In genomic region chrX:119521246-119521645, GRCh38 we compare ENCODE assay signal across 28 cellular contexts.
"Had no signal": no experiment of that assay in that cellular context is flagged by ENCODE, and none has a peak within 500 bp of the region (broad histone marks: within the 10 kb centered on the region; RNA-seq: fewer than 3 reads in every experiment).

No MANE protein-coding gene starts in this region.

- ATAC-seq: activated CD4-positive, alpha-beta T cell treated with anti-CD3 and anti-CD28 coated beads for 36 hours; activated naive CD4-positive, alpha-beta T cell treated with anti-CD3 and anti-CD28 coated beads, Interleukin-2, amount 50 U/mL, for 72 hours; activated T-cell treated with anti-CD3 and anti-CD28 coated beads, Interleukin-2, amount 50 U/mL, for 72 hours; gastroesophageal sphincter; heart right ventricle; T-helper 17 cell had no signal

- DNase-seq: activated CD4-positive, alpha-beta memory T cell treated with anti-CD3 and anti-CD28 coated beads for 36 hours; activated CD4-positive, alpha-beta T cell treated with anti-CD3 and anti-CD28 coated beads for 36 hours; activated CD4-positive, alpha-beta T cell treated with anti-CD3 and anti-CD28 coated beads, Interleukin-2, amount 10 ng/mL, durations not matched to agents 24 days and 14 days; activated CD4-positive, CD25-positive, alpha-beta regulatory T cell; activated CD4-positive, CD25-positive, alpha-beta regulatory T cell treated with anti-CD3 and anti-CD28 coated beads, Interleukin-2, amount 50 U/mL, for 72 hours; activated CD8-positive, alpha-beta memory T cell treated with anti-CD3 and anti-CD28 coated beads, Interleukin-2, amount 50 U/mL, for 48 hours; activated gamma-delta T cell; activated naive CD4-positive, alpha-beta T cell; activated naive CD4-positive, alpha-beta T cell treated with anti-CD3 and anti-CD28 coated beads, Interleukin-2, amount 10 ng/mL, durations not matched to agents 7 days and 5 days; activated naive CD8-positive, alpha-beta T cell treated with anti-CD3 and anti-CD28 coated beads, Interleukin-2, amount 10 ng/mL, durations not matched to agents 7 days and 5 days; activated T-cell treated with anti-CD3 and anti-CD28 coated beads for 4 hours; activated T-cell treated with anti-CD3 and anti-CD28 coated beads, Interleukin-2, amount 50 U/mL, for 24 hours; activated T-cell treated with anti-CD3 and anti-CD28 coated beads, Interleukin-2, amount 50 U/mL, for 72 hours; central memory CD4-positive, alpha-beta T cell; cerebellar nuclear complex; colonic mucosa; effector CD8-positive, alpha-beta T cell; esophagus squamous epithelium; foreskin melanocyte; heart right ventricle; T-helper 17 cell; T1000 had no signal

- H3K4me1 ChIP-seq: ascending aorta, breast epithelium, colonic mucosa, esophagus squamous epithelium, gastroesophageal sphincter, heart right ventricle had no signal

- H3K36me3 ChIP-seq: ascending aorta, breast epithelium, cardiac muscle cell, colonic mucosa, esophagus squamous epithelium, gastroesophageal sphincter, heart right ventricle had no signal

- H3K27ac ChIP-seq: ascending aorta, breast epithelium, cardiac muscle cell, colonic mucosa, epithelial cell of prostate, esophagus squamous epithelium, gastroesophageal sphincter, heart right ventricle had no signal

- H3K4me3 ChIP-seq: ascending aorta, breast epithelium, cardiac muscle cell, colonic mucosa, esophagus squamous epithelium, gastroesophageal sphincter, heart right ventricle had no signal

- H3K9me3 ChIP-seq: ascending aorta, breast epithelium, colonic mucosa, esophagus squamous epithelium, gastroesophageal sphincter, heart right ventricle had no signal

- H3K27me3 ChIP-seq: ascending aorta, cardiac muscle cell, colonic mucosa, esophagus squamous epithelium, gastroesophageal sphincter, heart right ventricle had no signal
